In the genomic region with DNA sequence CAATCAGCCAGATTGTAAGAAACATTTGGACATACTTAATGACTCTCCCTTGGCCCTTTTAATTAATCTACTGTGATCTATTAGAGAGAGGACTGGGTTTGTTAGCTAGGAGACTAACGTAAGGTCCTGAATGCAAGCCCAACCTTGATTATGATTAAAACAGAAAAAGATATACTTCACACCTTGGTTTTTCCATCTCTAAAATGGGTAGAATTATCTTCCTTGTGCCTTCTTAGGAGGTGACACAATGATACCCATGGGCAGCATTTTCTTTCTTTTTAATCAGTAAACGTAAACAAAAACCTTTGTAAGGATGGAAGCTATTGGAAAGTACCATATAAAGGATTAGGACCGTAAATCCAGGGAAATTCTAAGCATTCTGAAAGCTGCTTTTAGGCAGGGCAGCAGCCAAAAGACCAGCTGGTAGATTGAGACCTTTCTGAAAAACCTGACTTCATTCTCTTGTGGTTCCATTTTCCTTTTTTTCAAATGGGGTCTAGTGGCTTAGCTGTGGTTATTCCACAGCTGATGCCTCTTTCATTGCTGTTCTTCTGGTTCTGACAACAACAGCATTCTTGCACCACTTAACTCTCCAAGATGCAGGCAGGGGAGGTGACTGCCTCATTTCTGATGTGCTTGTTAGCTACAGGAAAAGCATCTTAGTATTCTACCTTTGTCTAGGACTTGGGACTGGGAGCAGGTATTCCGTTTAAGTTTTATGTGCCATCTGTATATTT, we compare ENCODE assay signal across 16 cellular contexts. TPM values are rescaled to one million over a fixed set of nuclear protein-coding genes. Genes with fewer than 3 reads are reported as not detected.
DNase-seq lines count a peak whose midpoint lies in the region; ATAC-seq, FAIRE-seq and TF ChIP-seq lines count a peak whose summit lies in the region.
"Had no signal": no experiment of that assay in that cellular context is flagged by ENCODE, and none has a peak within 500 bp of the region (broad histone marks: within the 10 kb centered on the region; RNA-seq: fewer than 3 reads in every experiment).

No MANE protein-coding gene starts in this region.

- intact Hi-C loops in activated CD4-positive, alpha-beta memory T cell treated with anti-CD3 and anti-CD28 coated beads for 36 hours (cut with micrococcal nuclease): loop anchor here (5.0 kb wide), 2 partner anchors 252 to 338 kb away; partner anchors contain the start of genes CAGE1 and RIOK1
- intact Hi-C loops in colonic mucosa (cut with DNase I): no loop called here
- intact Hi-C loops in kidney (cut with DNase I): no loop called here

- peaks cover 9% of the 10 kb centered on the region for H3K36me3 Mint-ChIP-seq in activated CD4-positive, alpha-beta memory T cell treated with anti-CD3 and anti-CD28 coated beads, Interleukin-2, amount 10 ng/mL, durations not matched to agents 7 days and 5 days (ENCODE audit: low read depth)
- H3K36me3 Mint-ChIP-seq in activated CD4-positive, alpha-beta memory T cell treated with anti-CD3 and anti-CD28 coated beads for 36 hours: no peaks in the 10 kb centered on the region
- peaks cover 6% of the 10 kb centered on the region for H3K36me3 Mint-ChIP-seq in stimulated activated memory B cell treated with anti-CD40 and anti-IgM and Interleukin-4, amounts not matched to agents 10 μg/mL and 1 μg/mL and 100 μg/mL, for 72 hours
- H3K36me3 Mint-ChIP-seq: immature natural killer cell had no signal

- TF ChIP-seq CTCF in NB4 (IDR thresholded peaks at IDR 0.05; ENCODE audit: low read depth, low read length) (no peak), colonic mucosa (IDR thresholded peaks at IDR 0.05) (no peak), kidney (IDR thresholded peaks at IDR 0.05; ENCODE audit: borderline replicate concordance, extremely low read depth, insufficient read depth) (no peak)

- FAIRE-seq in kidney (lab: Jason Lieb, UNC): no peak

- no peak for ATAC-seq in stimulated activated memory B cell treated with anti-CD40 and anti-IgM and Interleukin-4, amounts not matched to agents 10 μg/mL and 1 μg/mL and 100 μg/mL, for 72 hours
- ATAC-seq in HG03342 (IDR thresholded peaks at IDR 0.05; ENCODE audit: unreplicated experiment) (no peak), HG02759 (IDR thresholded peaks at IDR 0.05; ENCODE audit: unreplicated experiment) (no peak)

- H3K9me3 Mint-ChIP-seq in activated CD4-positive, alpha-beta memory T cell treated with anti-CD3 and anti-CD28 coated beads, Interleukin-2, amount 10 ng/mL, durations not matched to agents 7 days and 5 days: no peaks in the 10 kb centered on the region
- no peaks in the 10 kb centered on the region for H3K9me3 Mint-ChIP-seq in activated CD4-positive, alpha-beta memory T cell treated with anti-CD3 and anti-CD28 coated beads for 36 hours
- H3K9me3 Mint-ChIP-seq in stimulated activated memory B cell treated with anti-CD40 and anti-IgM and Interleukin-4, amounts not matched to agents 10 μg/mL and 1 μg/mL and 100 μg/mL, for 72 hours: no peaks in the 10 kb centered on the region
- H3K9me3 Mint-ChIP-seq: H9, immature natural killer cell had no signal

- H3K9ac ChIP-seq in colonic mucosa (ENCODE audit: low read depth in 2 of 2, low read length in 2 of 2): no peak overlapping the region
- H3K9ac ChIP-seq in kidney (ENCODE audit: low read length in 2 of 2): no peak overlapping the region

- POLR2A ChIA-PET in activated CD4-positive, alpha-beta memory T cell treated with anti-CD3 and anti-CD28 coated beads, Interleukin-2, amount 10 ng/mL, durations not matched to agents 7 days and 5 days (lab: Charles Lee): interaction anchor here (0.9 to 5.2 kb wide), 7 partner anchors 9 to 51 kb away, joined by 3 to 76 read pairs (median 4); partner anchors contain the start of gene RREB1
- POLR2A ChIA-PET in activated CD4-positive, alpha-beta memory T cell treated with anti-CD3 and anti-CD28 coated beads for 36 hours (lab: Charles Lee): interaction anchor here (4.0 kb wide), 1 partner anchor 27 kb away, joined by 36 read pairs; the partner anchor contains the start of gene RREB1

- CTCF ChIA-PET in activated CD4-positive, alpha-beta memory T cell treated with anti-CD3 and anti-CD28 coated beads, Interleukin-2, amount 10 ng/mL, durations not matched to agents 7 days and 5 days (lab: Charles Lee): interaction anchor here (0.5 to 1.4 kb wide), 3 partner anchors 9 to 108 kb away, joined by 4 to 5 read pairs (median 4); no protein-coding TSS in a partner anchor
- CTCF ChIA-PET in activated CD4-positive, alpha-beta memory T cell treated with anti-CD3 and anti-CD28 coated beads for 36 hours (lab: Charles Lee): interaction anchor here (1.4 kb wide), 1 partner anchor 48 kb away, joined by 6 read pairs; no protein-coding TSS in a partner anchor

- H3K9me3 ChIP-seq in colonic mucosa (no peaks in the 10 kb centered on the region), kidney (ENCODE audit: control insufficient read depth in 1 of 2, low read length in 2 of 2) (no peaks in the 10 kb centered on the region)
- H3K9me3 ChIP-seq: mucosa of descending colon, tibial nerve had no signal

- H3K27ac ChIP-seq in colonic mucosa: peak overlapping the region; percentile 7
- no peak overlapping the region for H3K27ac ChIP-seq in kidney (ENCODE audit: low read depth in 2 of 2, low read length in 2 of 2)
- H3K27ac ChIP-seq: tibial nerve had no signal

- H3K27me3 ChIP-seq in colonic mucosa: no peaks in the 10 kb centered on the region
- H3K27me3 ChIP-seq: tibial nerve had no signal

- H3K4me1 Mint-ChIP-seq in activated CD4-positive, alpha-beta memory T cell treated with anti-CD3 and anti-CD28 coated beads, Interleukin-2, amount 10 ng/mL, durations not matched to agents 7 days and 5 days: peaks cover 68% of the 10 kb centered on the region
- H3K4me1 Mint-ChIP-seq in activated CD4-positive, alpha-beta memory T cell treated with anti-CD3 and anti-CD28 coated beads for 36 hours (ENCODE audit: low read depth): peaks cover 75% of the 10 kb centered on the region
- peaks cover 73% of the 10 kb centered on the region for H3K4me1 Mint-ChIP-seq in stimulated activated memory B cell treated with anti-CD40 and anti-IgM and Interleukin-4, amounts not matched to agents 10 μg/mL and 1 μg/mL and 100 μg/mL, for 72 hours

- H3K4me1 ChIP-seq in colonic mucosa (peaks cover 20% of the 10 kb centered on the region), kidney (ENCODE audit: control insufficient read depth in 1 of 2, insufficient read depth in 1 of 2, low read depth in 1 of 2, low read length in 2 of 2) (peaks cover 17 to 28% of the 10 kb centered on the region in 2 donors)

- no peaks in the 10 kb centered on the region for H3K27me3 Mint-ChIP-seq in activated CD4-positive, alpha-beta memory T cell treated with anti-CD3 and anti-CD28 coated beads, Interleukin-2, amount 10 ng/mL, durations not matched to agents 7 days and 5 days
- no peaks in the 10 kb centered on the region for H3K27me3 Mint-ChIP-seq in activated CD4-positive, alpha-beta memory T cell treated with anti-CD3 and anti-CD28 coated beads for 36 hours
- H3K27me3 Mint-ChIP-seq in stimulated activated memory B cell treated with anti-CD40 and anti-IgM and Interleukin-4, amounts not matched to agents 10 μg/mL and 1 μg/mL and 100 μg/mL, for 72 hours: no peaks in the 10 kb centered on the region

- peak overlapping the region; percentile 8 for H3K27ac Mint-ChIP-seq in activated CD4-positive, alpha-beta memory T cell treated with anti-CD3 and anti-CD28 coated beads, Interleukin-2, amount 10 ng/mL, durations not matched to agents 7 days and 5 days
- no peak overlapping the region for H3K27ac Mint-ChIP-seq in activated CD4-positive, alpha-beta memory T cell treated with anti-CD3 and anti-CD28 coated beads for 36 hours
- peak overlapping the region; percentile 97 for H3K27ac Mint-ChIP-seq in stimulated activated memory B cell treated with anti-CD40 and anti-IgM and Interleukin-4, amounts not matched to agents 10 μg/mL and 1 μg/mL and 100 μg/mL, for 72 hours
- H3K27ac Mint-ChIP-seq: immature natural killer cell had no signal

- DNase-seq in activated CD4-positive, alpha-beta memory T cell treated with anti-CD3 and anti-CD28 coated beads, Interleukin-2, amount 10 ng/mL, durations not matched to agents 7 days and 5 days: no peak
- no peak for DNase-seq in activated CD4-positive, alpha-beta memory T cell treated with anti-CD3 and anti-CD28 coated beads for 36 hours
- peak; percentile 58 for DNase-seq in NB4 (ENCODE audit: low read depth)
- DNase-seq in colonic mucosa: no peak
- DNase-seq in kidney: no peak
- DNase-seq: anterior cingulate cortex, foreskin fibroblast, H9, immature natural killer cell, mucosa of descending colon, NCI-H1417, NCI-H524 had no signal

- H3K4me3 ChIP-seq in NB4 (ENCODE audit: low read depth, low read length): no peak overlapping the region
- H3K4me3 ChIP-seq in colonic mucosa: no peak overlapping the region
- no peak overlapping the region for H3K4me3 ChIP-seq in kidney (ENCODE audit: low read length in 2 of 2)
- H3K4me3 ChIP-seq: mucosa of descending colon, tibial nerve had no signal

- H3K4me3 Mint-ChIP-seq in activated CD4-positive, alpha-beta memory T cell treated with anti-CD3 and anti-CD28 coated beads, Interleukin-2, amount 10 ng/mL, durations not matched to agents 7 days and 5 days: no peak overlapping the region
- no peak overlapping the region for H3K4me3 Mint-ChIP-seq in activated CD4-positive, alpha-beta memory T cell treated with anti-CD3 and anti-CD28 coated beads for 36 hours
- no peak overlapping the region for H3K4me3 Mint-ChIP-seq in stimulated activated memory B cell treated with anti-CD40 and anti-IgM and Interleukin-4, amounts not matched to agents 10 μg/mL and 1 μg/mL and 100 μg/mL, for 72 hours
- H3K4me3 Mint-ChIP-seq: H9, immature natural killer cell had no signal

- H3K36me3 ChIP-seq in colonic mucosa (no peaks in the 10 kb centered on the region), kidney (ENCODE audit: control insufficient read depth in 1 of 2, insufficient read depth in 2 of 2, low read length in 2 of 2) (no peaks in the 10 kb centered on the region)
- H3K36me3 ChIP-seq: tibial nerve had no signal

- no peak for TF ChIP-seq POLR2A in NB4 (IDR thresholded peaks at IDR 0.05; ENCODE audit: extremely low read depth, insufficient read length)

RNA-seq across cellular contexts. Expression of gene RREB1, which starts 27.4 kb away (rescaled TPM):
- total RNA-seq in activated CD4-positive, alpha-beta memory T cell treated with anti-CD3 and anti-CD28 coated beads, Interleukin-2, amount 10 ng/mL, durations not matched to agents 7 days and 5 days: 10 to 100 TPM; 26.5 to 27.9 TPM
- 10 to 100 TPM; 13.0 to 13.5 TPM for total RNA-seq in activated CD4-positive, alpha-beta memory T cell treated with anti-CD3 and anti-CD28 coated beads for 36 hours
- 10 to 100 TPM; 79.0 to 81.3 TPM for total RNA-seq in colonic mucosa
- total RNA-seq in kidney: 56.5 TPM
- 5.9 TPM for polyA plus RNA-seq in kidney (ENCODE audit: insufficient read depth, low read depth, low replicate concordance)
